8 cellular contexts compared by ENCODE assay signal in the genomic region with DNA sequence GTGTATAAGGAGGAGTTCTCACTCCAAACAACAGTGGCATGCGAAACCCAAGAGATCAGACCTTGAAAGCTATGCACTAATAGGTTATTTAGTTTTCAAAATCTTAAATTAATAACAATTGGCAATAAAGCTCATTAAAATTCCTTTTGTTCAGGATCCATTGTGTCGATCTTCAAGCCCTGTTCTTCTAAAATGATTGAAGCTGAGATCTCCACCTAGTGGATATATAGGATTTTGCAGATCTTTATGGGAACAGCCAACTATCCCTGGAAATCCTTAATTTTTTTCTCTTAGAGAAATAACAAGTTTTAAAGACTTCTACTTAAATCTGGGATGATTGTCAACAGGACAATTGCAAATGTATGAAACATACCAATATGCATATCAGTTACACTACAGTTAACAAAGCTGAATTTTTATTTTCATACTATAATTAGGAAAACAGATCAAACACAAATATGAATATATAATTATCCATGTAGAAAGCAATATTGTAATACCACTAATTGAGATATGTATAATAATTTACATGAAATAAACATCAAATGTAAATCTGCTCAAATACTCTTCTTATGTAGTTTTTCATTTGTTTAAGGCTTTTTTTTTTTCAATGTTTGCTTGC. TPM values are rescaled to one million over a fixed set of nuclear protein-coding genes. Genes with fewer than 3 reads are reported as not detected.
DNase-seq lines count a peak whose midpoint lies in the region; ATAC-seq and TF ChIP-seq lines count a peak whose summit lies in the region.

No MANE protein-coding gene starts in this region.

- DNase-seq in DMS53 treated with DMSO at 0.1 percent for 48 hours (lab: John Stamatoyannopoulos, UW; ENCODE audit: unreplicated experiment) = peak; percentile 81
- DNase-seq in NCI-H774 (lab: John Stamatoyannopoulos, UW) = peak; percentile 63
- DNase-seq in coronary artery (ENCODE audit: low spot score) = no peak
- peak; percentile 68 for DNase-seq in mesendoderm
- DNase-seq in activated CD4-positive, alpha-beta T cell treated with anti-CD3 and anti-CD28 coated beads, Interleukin-2, amount 10 ng/mL, durations not matched to agents 7 days and 5 days = no peak
- no peak for DNase-seq in NCI-H128 (lab: John Stamatoyannopoulos, UW; ENCODE audit: unreplicated experiment)

- POLR2A ChIA-PET in activated CD4-positive, alpha-beta T cell treated with anti-CD3 and anti-CD28 coated beads, Interleukin-2, amount 10 ng/mL, durations not matched to agents 7 days and 5 days (lab: Charles Lee) = no interaction called here

- no CpG with 5 or more reads among the region's 2 CpGs for WGBS in mesendoderm (ENCODE audit: extremely low coverage, insufficient coverage, low lambda C conversion rate)

- H2BK5ac ChIP-seq in mesendoderm (ENCODE audit: low read length) = no peak overlapping the region

- CTCF ChIA-PET in activated CD4-positive, alpha-beta T cell treated with anti-CD3 and anti-CD28 coated beads, Interleukin-2, amount 10 ng/mL, durations not matched to agents 7 days and 5 days (lab: Charles Lee) = no interaction called here

- no peak overlapping the region for H3K9ac ChIP-seq in mesendoderm (ENCODE audit: low read length)

- H4K5ac ChIP-seq in mesendoderm (ENCODE audit: low read length) = no peak overlapping the region

- H4K8ac ChIP-seq in mesendoderm (ENCODE audit: low read depth, low read length) = no peak overlapping the region

- no peaks in the 10 kb centered on the region for H3K79me2 ChIP-seq in mesendoderm (ENCODE audit: control insufficient read depth, insufficient read depth, low read length)

- no peaks in the 10 kb centered on the region for H3K4me1 Mint-ChIP-seq in activated CD4-positive, alpha-beta T cell treated with anti-CD3 and anti-CD28 coated beads, Interleukin-2, amount 10 ng/mL, durations not matched to agents 7 days and 5 days
- no peaks in the 10 kb centered on the region for H3K4me1 Mint-ChIP-seq in stimulated activated memory B cell treated with anti-CD40 and anti-IgM and Interleukin-4, amounts not matched to agents 10 μg/mL and 1 μg/mL and 100 μg/mL, for 72 hours

- H3K27me3 ChIP-seq in mesendoderm (ENCODE audit: insufficient read depth, low read length, poor library complexity) = no peaks in the 10 kb centered on the region

- H3K4me2 ChIP-seq in mesendoderm (ENCODE audit: low read length) = no peak overlapping the region

- H3K4me3 ChIP-seq in coronary artery (no peak overlapping the region), mesendoderm (ENCODE audit: low read length) (no peak overlapping the region)

- H3K4me3 Mint-ChIP-seq in activated CD4-positive, alpha-beta T cell treated with anti-CD3 and anti-CD28 coated beads, Interleukin-2, amount 10 ng/mL, durations not matched to agents 7 days and 5 days = no peak overlapping the region
- no peak overlapping the region for H3K4me3 Mint-ChIP-seq in stimulated activated memory B cell treated with anti-CD40 and anti-IgM and Interleukin-4, amounts not matched to agents 10 μg/mL and 1 μg/mL and 100 μg/mL, for 72 hours

- H3K27me3 Mint-ChIP-seq in activated CD4-positive, alpha-beta T cell treated with anti-CD3 and anti-CD28 coated beads, Interleukin-2, amount 10 ng/mL, durations not matched to agents 7 days and 5 days = peaks cover 2% of the 10 kb centered on the region
- H3K27me3 Mint-ChIP-seq in stimulated activated memory B cell treated with anti-CD40 and anti-IgM and Interleukin-4, amounts not matched to agents 10 μg/mL and 1 μg/mL and 100 μg/mL, for 72 hours = peaks cover 10% of the 10 kb centered on the region

- no peak overlapping the region for H3K23ac ChIP-seq in mesendoderm (ENCODE audit: low read length)

- H3K36me3 Mint-ChIP-seq in activated CD4-positive, alpha-beta T cell treated with anti-CD3 and anti-CD28 coated beads, Interleukin-2, amount 10 ng/mL, durations not matched to agents 7 days and 5 days (ENCODE audit: low read depth) = no peaks in the 10 kb centered on the region
- no peaks in the 10 kb centered on the region for H3K36me3 Mint-ChIP-seq in stimulated activated memory B cell treated with anti-CD40 and anti-IgM and Interleukin-4, amounts not matched to agents 10 μg/mL and 1 μg/mL and 100 μg/mL, for 72 hours

- H2AK5ac ChIP-seq in mesendoderm (ENCODE audit: low read length) = no peak overlapping the region

- H3K9me3 Mint-ChIP-seq in activated CD4-positive, alpha-beta T cell treated with anti-CD3 and anti-CD28 coated beads, Interleukin-2, amount 10 ng/mL, durations not matched to agents 7 days and 5 days = no peaks in the 10 kb centered on the region
- H3K9me3 Mint-ChIP-seq in stimulated activated memory B cell treated with anti-CD40 and anti-IgM and Interleukin-4, amounts not matched to agents 10 μg/mL and 1 μg/mL and 100 μg/mL, for 72 hours = no peaks in the 10 kb centered on the region

- H2BK120ac ChIP-seq in mesendoderm (ENCODE audit: low read depth, low read length) = no peak overlapping the region

- no peak overlapping the region for H3K27ac Mint-ChIP-seq in activated CD4-positive, alpha-beta T cell treated with anti-CD3 and anti-CD28 coated beads, Interleukin-2, amount 10 ng/mL, durations not matched to agents 7 days and 5 days
- H3K27ac Mint-ChIP-seq in stimulated activated memory B cell treated with anti-CD40 and anti-IgM and Interleukin-4, amounts not matched to agents 10 μg/mL and 1 μg/mL and 100 μg/mL, for 72 hours = no peak overlapping the region

- no peaks in the 10 kb centered on the region for H3K79me1 ChIP-seq in mesendoderm (ENCODE audit: low read length)

- no peak overlapping the region for H3K18ac ChIP-seq in mesendoderm (ENCODE audit: low read length)

- ATAC-seq in HG03159 (IDR thresholded peaks at IDR 0.05; ENCODE audit: unreplicated experiment) = peak; percentile 61
- no peak for ATAC-seq in stimulated activated memory B cell treated with anti-CD40 and anti-IgM and Interleukin-4, amounts not matched to agents 10 μg/mL and 1 μg/mL and 100 μg/mL, for 72 hours

- H3K56ac ChIP-seq in mesendoderm (ENCODE audit: low read length) = no peak overlapping the region

- H3K4ac ChIP-seq in mesendoderm (ENCODE audit: low read depth, low read length) = no peak overlapping the region

- H2BK15ac ChIP-seq in mesendoderm (replicated peaks; ENCODE audit: low read depth) = no peak overlapping the region

- no peaks in the 10 kb centered on the region for H3K36me3 ChIP-seq in mesendoderm (ENCODE audit: control insufficient read depth, insufficient read depth, low read length)

- H3K27ac ChIP-seq in coronary artery (peak overlapping the region in 1 of 2 donors; percentile 27), mesendoderm (ENCODE audit: low read depth, low read length) (no peak overlapping the region)

- peaks cover 3% of the 10 kb centered on the region for H3K4me1 ChIP-seq in mesendoderm (ENCODE audit: control insufficient read depth, low read depth, low read length)

- peak; percentile 40 for TF ChIP-seq CTCF in coronary artery (IDR thresholded peaks at IDR 0.05)

RNA-seq across cellular contexts. Expression of a gene that starts 43.3 kb away (rescaled TPM):
- not detected for polyA plus RNA-seq in mesendoderm (2013, experiment 1 of 2)
- polyA plus RNA-seq in mesendoderm (2013, experiment 2 of 2) = not detected
- not detected for total RNA-seq in activated CD4-positive, alpha-beta T cell treated with anti-CD3 and anti-CD28 coated beads, Interleukin-2, amount 10 ng/mL, durations not matched to agents 7 days and 5 days

Comparison
In these comparisons a context has a peak if more than half of its experiments do, and no peak if none do; other contexts are left out.
1. DNase-seq: peak in DMS53 treated with DMSO at 0.1 percent for 48 hours (single experiment), NCI-H774 (single experiment) and mesendoderm (single experiment); none in coronary artery (single experiment), activated CD4-positive, alpha-beta T cell treated with anti-CD3 and anti-CD28 coated beads, Interleukin-2, amount 10 ng/mL, durations not matched to agents 7 days and 5 days (single experiment) and NCI-H128 (single experiment).